8 cellular contexts compared by ENCODE assay signal in the genomic region with DNA sequence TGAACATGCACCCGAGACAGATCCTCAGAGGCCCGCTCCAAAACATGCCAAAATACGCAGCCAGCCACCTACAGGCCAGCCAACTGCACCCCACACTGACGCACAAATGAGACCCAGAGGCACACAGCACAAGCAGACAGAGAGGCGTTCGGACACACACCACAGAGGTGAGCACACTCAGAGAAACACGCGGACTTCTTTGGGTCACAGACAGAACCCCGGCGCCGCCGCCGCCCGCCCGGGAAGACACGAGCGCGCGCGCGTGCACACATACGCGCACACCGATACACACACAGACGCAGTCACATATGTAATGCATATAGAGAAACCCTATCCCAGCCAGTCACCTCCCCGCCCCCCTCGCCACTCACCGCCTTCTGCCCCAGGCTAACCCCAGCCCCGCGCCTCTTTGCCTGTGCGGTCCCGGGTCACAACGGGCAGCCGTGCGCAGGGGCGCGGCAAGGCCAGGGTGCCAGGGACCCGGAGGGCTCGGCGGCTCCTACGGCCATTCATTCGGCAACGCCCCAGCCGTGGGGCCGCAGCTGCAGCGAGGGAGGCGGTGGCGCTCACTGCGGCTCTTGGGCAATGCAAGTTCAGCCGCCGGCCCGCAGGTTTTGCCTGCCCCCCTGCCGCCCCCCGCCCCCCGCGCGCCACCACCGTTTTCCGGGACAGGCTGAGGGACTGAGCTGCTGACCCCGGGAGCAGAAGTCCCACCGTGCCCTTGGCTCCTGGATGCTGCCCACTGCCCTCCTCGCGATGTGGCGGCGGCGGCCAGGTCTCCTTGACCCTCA. TPM values are rescaled to one million over a fixed set of nuclear protein-coding genes. Genes with fewer than 3 reads are reported as not detected.
DNase-seq lines count a peak whose midpoint lies in the region; ATAC-seq and TF ChIP-seq lines count a peak whose summit lies in the region.

No MANE protein-coding gene starts in this region.

- 0% methylated on average over 24 of the region's 66 CpGs for WGBS in prostate gland

- H3K4me1 Mint-ChIP-seq in activated naive CD4-positive, alpha-beta T cell treated with anti-CD3 and anti-CD28 coated beads for 36 hours (ENCODE audit: low read depth), result peaks cover 16% of the 10 kb centered on the region

- intact Hi-C loops in activated naive CD4-positive, alpha-beta T cell treated with anti-CD3 and anti-CD28 coated beads for 36 hours (cut with micrococcal nuclease), result loop anchor here (1.0 to 5.0 kb wide), 11 partner anchors 10 to 251 kb away; partner anchors contain the start of genes NDUFA1, NKAP, NKRF and RNF113A
- intact Hi-C loops in prostate gland (cut with DNase I), result no loop called here

- H3K9me3 ChIP-seq in cardiac muscle cell (ENCODE audit: low read depth), result no peaks in the 10 kb centered on the region
- no peaks in the 10 kb centered on the region for H3K9me3 ChIP-seq in prostate gland

- H3K4me3 Mint-ChIP-seq in activated naive CD4-positive, alpha-beta T cell treated with anti-CD3 and anti-CD28 coated beads for 36 hours, result peak overlapping the region; percentile 95

- DNase-seq in GDM1 (lab: John Stamatoyannopoulos, UW) (peak; percentile 36), RPMI8226 (peak; percentile 70), cardiac muscle cell (ENCODE audit: low read depth in 1 of 2, low spot score in 1 of 2) (peak; percentile 47 to 54), prostate gland (ENCODE audit: low spot score) (peak; percentile 5), DMS153 treated with DMSO at 0.1 percent for 48 hours (lab: John Stamatoyannopoulos, UW; ENCODE audit: unreplicated experiment) (no peak)
- DNase-seq in activated naive CD4-positive, alpha-beta T cell treated with anti-CD3 and anti-CD28 coated beads for 36 hours, result peak; percentile 74

- peak overlapping the region; percentile 88 for H3K27ac ChIP-seq in cardiac muscle cell
- H3K27ac ChIP-seq in prostate gland, result peak overlapping the region; percentile 63

- peak overlapping the region; percentile 100 for H3K27ac Mint-ChIP-seq in activated naive CD4-positive, alpha-beta T cell treated with anti-CD3 and anti-CD28 coated beads for 36 hours

- ATAC-seq in HG02852 (IDR thresholded peaks at IDR 0.05; ENCODE audit: unreplicated experiment) (peak; percentile 28), GM18519 (IDR thresholded peaks at IDR 0.05; ENCODE audit: low FRiP score, unreplicated experiment) (no peak)

- no peaks in the 10 kb centered on the region for H3K27me3 Mint-ChIP-seq in activated naive CD4-positive, alpha-beta T cell treated with anti-CD3 and anti-CD28 coated beads for 36 hours (ENCODE audit: low read depth)

- peaks cover 10% of the 10 kb centered on the region for H3K36me3 Mint-ChIP-seq in activated naive CD4-positive, alpha-beta T cell treated with anti-CD3 and anti-CD28 coated beads for 36 hours (ENCODE audit: low read depth)

- no peaks in the 10 kb centered on the region for H3K36me3 ChIP-seq in cardiac muscle cell
- H3K36me3 ChIP-seq in prostate gland, result no peaks in the 10 kb centered on the region

- H3K4me1 ChIP-seq in cardiac muscle cell (ENCODE audit: low read depth) (peaks cover 10% of the 10 kb centered on the region), prostate gland (replicated peaks) (no peaks in the 10 kb centered on the region)

- CTCF ChIA-PET in activated naive CD4-positive, alpha-beta T cell treated with anti-CD3 and anti-CD28 coated beads for 36 hours (lab: Charles Lee), result interaction anchor here (0.7 to 1.9 kb wide), 5 partner anchors 12 to 82 kb away, joined by 3 to 4 read pairs (median 4); no protein-coding TSS in a partner anchor

- H3K4me3 ChIP-seq in cardiac muscle cell (peak overlapping the region; percentile 76), prostate gland (peak overlapping the region; percentile 59 to 62)

- TF ChIP-seq POLR2A in prostate gland (IDR thresholded peaks at IDR 0.05), result no peak

- H3K9me3 Mint-ChIP-seq in activated naive CD4-positive, alpha-beta T cell treated with anti-CD3 and anti-CD28 coated beads for 36 hours, result no peaks in the 10 kb centered on the region

- H3K27me3 ChIP-seq in cardiac muscle cell, result no peaks in the 10 kb centered on the region
- H3K27me3 ChIP-seq in prostate gland (replicated peaks; ENCODE audit: insufficient read depth), result no peaks in the 10 kb centered on the region

- TF ChIP-seq CTCF in cardiac muscle cell (IDR thresholded peaks at IDR 0.05; ENCODE audit: low read depth, low read length) (no peak), prostate gland (IDR thresholded peaks at IDR 0.05) (no peak)

RNA-seq across cellular contexts. Expression of gene SEPTIN6, which starts 0.5 kb away (rescaled TPM):
- total RNA-seq in activated naive CD4-positive, alpha-beta T cell treated with anti-CD3 and anti-CD28 coated beads for 36 hours, result 100 to 1,000 TPM; 137 to 143 TPM
- total RNA-seq in cardiac muscle cell, result 69.3 and 78.7 TPM in 2 replicates
- polyA plus RNA-seq in cardiac muscle cell, result 51.0 and 54.6 TPM in 2 replicates
- total RNA-seq in prostate gland, result 100 to 1,000 TPM in 1 of 2 donors, 10 to 100 TPM in 1; 20.5 to 175 TPM
